25 cellular contexts compared by ENCODE assay signal in genomic region chr1:63865561-63865960, GRCh38.
"Had no signal": no experiment of that assay in that cellular context is flagged by ENCODE, and none has a peak within 500 bp of the region (broad histone marks: within the 10 kb centered on the region; RNA-seq: fewer than 3 reads in every experiment).

No MANE protein-coding gene starts in this region.

- H3K27me3 ChIP-seq: colonic mucosa, esophagus muscularis mucosa, foreskin keratinocyte, gastroesophageal sphincter, heart left ventricle, hepatocyte, left lung, neural progenitor cell, spleen, tibial nerve, upper lobe of left lung, uterus had no signal

- H3K36me3 ChIP-seq: colonic mucosa, esophagus muscularis mucosa, gastroesophageal sphincter, heart left ventricle, left lung, neural progenitor cell, spleen, thoracic aorta, tibial nerve, upper lobe of left lung, uterus had no signal

- DNase-seq: colonic mucosa; effector CD8-positive, alpha-beta T cell; foreskin keratinocyte; heart left ventricle; left cardiac atrium; left lung; mesenchymal stem cell; midbrain; naive thymus-derived CD4-positive, alpha-beta T cell; psoas muscle; right cardiac atrium; spleen; stimulated activated CD4-positive, alpha-beta T cell treated with anti-CD3 and anti-CD28 coated beads, Interleukin-15, amount 100 ng/mL, for 24 hours; stimulated activated CD4-positive, alpha-beta T cell treated with anti-CD3 and anti-CD28 coated beads, Interleukin-2, amount 100 ng/mL, for 48 hours; stimulated activated naive B cell treated with anti-CD40 and anti-IgM and Interleukin-4, amounts not matched to agents 10 μg/mL and 1 μg/mL and 100 μg/mL, for 72 hours; upper lobe of left lung; uterus had no signal

- H3K9me3 ChIP-seq: colonic mucosa, esophagus muscularis mucosa, gastroesophageal sphincter, heart left ventricle, left lung, psoas muscle, spleen, thoracic aorta, tibial nerve, upper lobe of left lung, uterus had no signal

- H3K4me1 ChIP-seq: colonic mucosa, spleen, upper lobe of left lung had no signal

- H3K4me3 ChIP-seq: colonic mucosa, esophagus muscularis mucosa, gastroesophageal sphincter, heart left ventricle, hepatocyte, left lung, neural progenitor cell, psoas muscle, skin epidermis, spleen, thoracic aorta, tibial nerve, upper lobe of left lung, uterus had no signal

- H3K27ac ChIP-seq: colonic mucosa, esophagus muscularis mucosa, foreskin keratinocyte, gastroesophageal sphincter, heart left ventricle, hepatocyte, neural progenitor cell, psoas muscle, spleen, thoracic aorta, upper lobe of left lung, uterus had no signal

- H2AFZ ChIP-seq: hepatocyte, neural progenitor cell had no signal

- FAIRE-seq: endothelial cell of umbilical vein had no signal

- ATAC-seq: foreskin keratinocyte; gastroesophageal sphincter; heart left ventricle; left cardiac atrium; left lung; naive thymus-derived CD4-positive, alpha-beta T cell; psoas muscle; right cardiac atrium; stimulated activated naive B cell treated with anti-CD40 and anti-IgM and Interleukin-4, amounts not matched to agents 10 μg/mL and 1 μg/mL and 100 μg/mL, for 72 hours had no signal

- H3K4me2 ChIP-seq: hepatocyte, neural progenitor cell had no signal

- H3K9ac ChIP-seq: neural progenitor cell had no signal
